In genomic region chr15:78003539-78004008, GRCh38 we compare ENCODE assay signal across 16 cellular contexts.
A peak's percentile ranks its signal among the peaks of the same experiment; 100 is the strongest.
DNase-seq lines count a peak whose midpoint lies in the region; ATAC-seq and TF ChIP-seq lines count a peak whose summit lies in the region.
"Had no signal": no experiment of that assay in that cellular context is flagged by ENCODE, and none has a peak within 500 bp of the region (broad histone marks: within the 10 kb centered on the region; RNA-seq: fewer than 3 reads in every experiment).

No MANE protein-coding gene starts in this region.

- H3K4me3 ChIP-seq in body of pancreas, result no peak overlapping the region
- no peak overlapping the region for H3K4me3 ChIP-seq in stomach
- no peak overlapping the region for H3K4me3 ChIP-seq in MG63
- H3K4me3 ChIP-seq: breast epithelium, PC-9, smooth muscle cell had no signal

- WGBS in body of pancreas, 2 donors, result 31 to 68% methylated on average over 4 to 13 of the region's 13 CpGs
- 54 to 80% (median 61%) methylated on average over 12 to 13 of the region's 13 CpGs for WGBS in stomach, 5 donors

- no peaks in the 10 kb centered on the region for H3K9me3 Mint-ChIP-seq in endothelial cell (ENCODE audit: unreplicated experiment)
- H3K9me3 Mint-ChIP-seq: effector memory CD8-positive, alpha-beta T cell; T-cell had no signal

- H3K4me1 ChIP-seq in body of pancreas (peaks cover 86% of the 10 kb centered on the region), stomach (peaks cover 56 to 76% (median 70%) of the 10 kb centered on the region in 4 donors)
- H3K4me1 ChIP-seq: breast epithelium had no signal

- peak in 1 of 7 experiments; percentile 8 for TF ChIP-seq CTCF in body of pancreas (IDR thresholded peaks at IDR 0.05)
- no peak for TF ChIP-seq CTCF in stomach (IDR thresholded peaks at IDR 0.05)
- no peak for TF ChIP-seq CTCF in endothelial cell (IDR thresholded peaks at IDR 0.05; ENCODE audit: unreplicated experiment)

- no peaks in the 10 kb centered on the region for H3K27me3 ChIP-seq in body of pancreas
- H3K27me3 ChIP-seq in stomach, result no peaks in the 10 kb centered on the region
- H3K27me3 ChIP-seq in MG63, result no peaks in the 10 kb centered on the region
- H3K27me3 ChIP-seq: breast epithelium had no signal

- H3K27me3 Mint-ChIP-seq in endothelial cell (ENCODE audit: unreplicated experiment), result peaks cover 10% of the 10 kb centered on the region
- H3K27me3 Mint-ChIP-seq: effector memory CD8-positive, alpha-beta T cell; T-cell had no signal

- H3K4me3 Mint-ChIP-seq in endothelial cell (ENCODE audit: unreplicated experiment), result no peak overlapping the region
- H3K4me3 Mint-ChIP-seq: effector memory CD8-positive, alpha-beta T cell; T-cell had no signal

- H3K36me3 ChIP-seq in body of pancreas (replicated peaks in 1 of 2; ENCODE audit: insufficient read depth in 1 of 2, low read depth in 2 of 2), result peaks cover 0 to 4% of the 10 kb centered on the region in 2 donors
- peaks cover 18 to 86% (median 79%) of the 10 kb centered on the region in 4 donors for H3K36me3 ChIP-seq in stomach
- peaks cover 36% of the 10 kb centered on the region for H3K36me3 ChIP-seq in MG63
- H3K36me3 ChIP-seq: breast epithelium had no signal

- peak overlapping the region; percentile 85 to 96 (median 93) for H3K27ac ChIP-seq in body of pancreas
- H3K27ac ChIP-seq in stomach, result peak overlapping the region; percentile 4 to 89 (median 76)
- H3K27ac ChIP-seq: PC-9 had no signal

- H3K36me3 Mint-ChIP-seq in endothelial cell (ENCODE audit: low read depth, unreplicated experiment), result peaks cover 15% of the 10 kb centered on the region

- TF ChIP-seq POLR2A in body of pancreas (IDR thresholded peaks at IDR 0.05) (peak in 2 of 3 donors; percentile 50 to 51), stomach (IDR thresholded peaks at IDR 0.05) (no peak)

- CTCF ChIA-PET in HEK293T (lab: Yijun Ruan, JAX), result interaction anchor here (1.0 to 1.6 kb wide), 2 partner anchors 44 to 105 kb away, joined by 3 to 8 read pairs; no protein-coding TSS in a partner anchor

- DNase-seq in NCI-H524 (lab: John Stamatoyannopoulos, UW) (peak; percentile 20 to 56), NCI-H524 treated with DMSO at 0.1 percent for 48 hours (lab: John Stamatoyannopoulos, UW) (no peak), NCI-H2081 treated with DMSO at 0.1 percent for 48 hours (lab: John Stamatoyannopoulos, UW) (peak; percentile 87), body of pancreas (peak; percentile 84 to 95 (median 91)), stomach (peak; percentile 65), MG63 (no peak), HEK293T (ENCODE audit: extremely low spot score) (no peak), endothelial cell (ENCODE audit: low spot score) (no peak)
- DNase-seq: 8988T; activated CD4-positive, alpha-beta T cell treated with anti-CD3 and anti-CD28 coated beads, Interleukin-2, amount 50 U/mL, for 1 hour; effector memory CD8-positive, alpha-beta T cell; kidney glomerular epithelial cell; PC-9; T-cell had no signal

- TF ChIP-seq EP300 in stomach (IDR thresholded peaks at IDR 0.05), result no peak

- H3K9me3 ChIP-seq in body of pancreas (no peaks in the 10 kb centered on the region), stomach (no peaks in the 10 kb centered on the region), MG63 (no peaks in the 10 kb centered on the region)
- H3K9me3 ChIP-seq: breast epithelium had no signal

- intact Hi-C loops in body of pancreas (cut with DNase I), result loop anchor here (5.0 kb wide), 1 partner anchor 104 kb away; no protein-coding TSS in a partner anchor
- intact Hi-C loops in stomach (cut with DNase I; ENCODE audit: low total_unique reads), result loop anchor here (5.0 kb wide), 1 partner anchor 104 kb away; no protein-coding TSS in a partner anchor

- peak; percentile 54 for ATAC-seq in body of pancreas
- ATAC-seq: T-cell had no signal

- POLR2A ChIA-PET in HEK293T (lab: Yijun Ruan, JAX), result no interaction called here

- no peak overlapping the region for H3K27ac Mint-ChIP-seq in endothelial cell (ENCODE audit: unreplicated experiment)

- H3K4me1 Mint-ChIP-seq in endothelial cell (ENCODE audit: unreplicated experiment), result peaks cover 14% of the 10 kb centered on the region

TF ChIP-seq in HEK293T, 16 proteins besides CTCF, POLR2A, EP300 and RAD21:
- TF ChIP-seq CTBP1 (IDR thresholded peaks at IDR 0.05; ENCODE audit: borderline replicate concordance) (no peak), SP1 (IDR thresholded peaks at IDR 0.05) (no peak), SUZ12 (IDR thresholded peaks at IDR 0.05) (no peak), LEF1 (IDR thresholded peaks at IDR 0.05; ENCODE audit: borderline replicate concordance) (no peak), FOXM1 (IDR thresholded peaks at IDR 0.05; ENCODE audit: borderline replicate concordance) (no peak), ARNT (IDR thresholded peaks at IDR 0.05) (no peak), ZNF384 (IDR thresholded peaks at IDR 0.05) (no peak), TARDBP (IDR thresholded peaks at IDR 0.05) (no peak), BHLHE40 (IDR thresholded peaks at IDR 0.05; ENCODE audit: borderline replicate concordance) (no peak)

Comparison
In these comparisons a context has a peak if more than half of its experiments do, and no peak if none do; other contexts are left out.
1. DNase-seq: peak in NCI-H524 (2 of 2), NCI-H2081 treated with DMSO at 0.1 percent for 48 hours (single experiment), body of pancreas (4 of 4) and stomach (single experiment); none in NCI-H524 treated with DMSO at 0.1 percent for 48 hours (single experiment), MG63 (single experiment), HEK293T (single experiment) and endothelial cell (single experiment).
2. POLR2A ChIP-seq: peak in body of pancreas (2 of 3); none in stomach (0 of 4).